15 cellular contexts compared by ENCODE assay signal in the genomic region with DNA sequence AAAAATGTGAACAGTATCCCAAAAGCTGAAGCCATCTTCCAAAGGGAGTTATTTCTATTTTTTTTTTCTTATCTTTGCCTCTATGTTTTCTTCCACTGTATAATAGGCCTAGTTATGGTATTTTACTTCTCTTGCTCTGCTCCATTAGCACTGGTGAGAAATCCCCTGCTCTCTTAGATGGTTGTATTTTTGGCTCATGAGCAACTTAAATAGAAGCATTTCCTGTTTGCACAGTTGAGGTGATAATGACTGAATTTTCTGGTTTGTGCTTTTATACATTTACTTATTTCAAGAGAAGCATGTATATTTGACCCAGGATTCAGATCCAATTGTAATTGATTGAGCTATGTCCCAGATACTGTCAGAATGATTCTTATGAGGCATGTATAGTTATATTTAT.
DNase-seq lines count a peak whose midpoint lies in the region; ATAC-seq, FAIRE-seq and TF ChIP-seq lines count a peak whose summit lies in the region.
"Had no signal": no experiment of that assay in that cellular context is flagged by ENCODE, and none has a peak within 500 bp of the region (broad histone marks: within the 10 kb centered on the region; RNA-seq: fewer than 3 reads in every experiment).

No MANE protein-coding gene starts in this region.

- peak; percentile 99 for ATAC-seq in GM18858 (IDR thresholded peaks at IDR 0.05; ENCODE audit: unreplicated experiment)
- ATAC-seq in GM21515 (IDR thresholded peaks at IDR 0.05; ENCODE audit: unreplicated experiment): peak; percentile 96
- peak; percentile 97 for ATAC-seq in HG03135 (IDR thresholded peaks at IDR 0.05; ENCODE audit: unreplicated experiment)
- no peak for ATAC-seq in foreskin keratinocyte
- ATAC-seq in activated naive CD4-positive, alpha-beta T cell treated with anti-CD3 and anti-CD28 coated beads, Interleukin-2, amount 50 U/mL, for 72 hours: no peak
- ATAC-seq: pancreas had no signal

- TF ChIP-seq CTCF in bronchial epithelial cell (IDR thresholded peaks at IDR 0.05; ENCODE audit: insufficient read depth, low read length, severe bottlenecking) (no peak), foreskin keratinocyte (conservative IDR thresholded peaks at IDR 0.05) (no peak)

- H3K36me3 ChIP-seq in bronchial epithelial cell (ENCODE audit: control insufficient read depth, insufficient read depth, low read length) (no peaks in the 10 kb centered on the region), small intestine (ENCODE audit: control insufficient read depth in 2 of 2, insufficient read depth in 2 of 2, low read length in 2 of 2) (no peaks in the 10 kb centered on the region)
- H3K36me3 ChIP-seq: pancreas had no signal

- no peak for FAIRE-seq in bronchial epithelial cell (lab: Jason Lieb, UNC)
- FAIRE-seq in small intestine (lab: Jason Lieb, UNC): no peak
- FAIRE-seq: pancreas had no signal

- H3K9me3 Mint-ChIP-seq in activated naive CD4-positive, alpha-beta T cell treated with anti-CD3 and anti-CD28 coated beads, Interleukin-2, amount 50 U/mL, for 72 hours: peaks cover 6 to 34% of the 10 kb centered on the region in 2 donors

- no peaks in the 10 kb centered on the region for H3K9me3 ChIP-seq in small intestine (ENCODE audit: control insufficient read depth, low read depth)
- H3K9me3 ChIP-seq: pancreas had no signal

- peak; percentile 13 for DNase-seq in bronchial epithelial cell (ENCODE audit: low read depth)
- DNase-seq in small intestine: no peak
- no peak for DNase-seq in foreskin keratinocyte
- no peak for DNase-seq in activated naive CD4-positive, alpha-beta T cell treated with anti-CD3 and anti-CD28 coated beads, Interleukin-2, amount 50 U/mL, for 72 hours (ENCODE audit: low spot score in 2 of 2)
- DNase-seq in central memory CD4-positive, alpha-beta T cell: no peak
- DNase-seq: DMS153, HCEC 1CT, kidney glomerular epithelial cell, NCI-H1417, pancreas, PC-9 had no signal

- H3K27me3 ChIP-seq in bronchial epithelial cell (ENCODE audit: control insufficient read depth, insufficient read depth, low read length) (no peaks in the 10 kb centered on the region), small intestine (ENCODE audit: control insufficient read depth in 2 of 2, insufficient read depth in 2 of 2, low read length in 2 of 2) (no peaks in the 10 kb centered on the region), foreskin keratinocyte (peaks cover 4% of the 10 kb centered on the region)
- H3K27me3 ChIP-seq: pancreas had no signal

- H3K27ac Mint-ChIP-seq in activated naive CD4-positive, alpha-beta T cell treated with anti-CD3 and anti-CD28 coated beads, Interleukin-2, amount 50 U/mL, for 72 hours: no peak overlapping the region

- H3K27ac ChIP-seq in small intestine (ENCODE audit: low read depth in 1 of 2, low read length in 1 of 2): no peak overlapping the region
- no peak overlapping the region for H3K27ac ChIP-seq in foreskin keratinocyte
- H3K27ac ChIP-seq: epithelial cell of prostate, pancreas, PC-9 had no signal

- H3K4me1 ChIP-seq in small intestine (ENCODE audit: control insufficient read depth in 2 of 2, insufficient read depth in 1 of 2, low read depth in 1 of 2, low read length in 1 of 2) (no peaks in the 10 kb centered on the region), foreskin keratinocyte (no peaks in the 10 kb centered on the region)
- H3K4me1 ChIP-seq: pancreas had no signal

- H3K4me3 ChIP-seq in bronchial epithelial cell (ENCODE audit: low read depth, low read length) (no peak overlapping the region), small intestine (ENCODE audit: low read depth in 1 of 2, low read length in 2 of 2) (no peak overlapping the region)
- H3K4me3 ChIP-seq: pancreas, PC-9 had no signal

- peaks cover 26 to 39% of the 10 kb centered on the region in 2 donors for H3K36me3 Mint-ChIP-seq in activated naive CD4-positive, alpha-beta T cell treated with anti-CD3 and anti-CD28 coated beads, Interleukin-2, amount 50 U/mL, for 72 hours

Comparison
In these comparisons a context has a peak if more than half of its experiments do, and no peak if none do; other contexts are left out.
1. ATAC-seq: peak in GM18858 (single experiment), GM21515 (single experiment) and HG03135 (single experiment); none in foreskin keratinocyte (single experiment) and activated naive CD4-positive, alpha-beta T cell treated with anti-CD3 and anti-CD28 coated beads, Interleukin-2, amount 50 U/mL, for 72 hours (0 of 2).